Comparison of ENCODE assay signal across 1 cellular context in genomic region chr6:37488464-37488863, GRCh38.
TF ChIP-seq lines count a peak whose summit lies in the region.

No MANE protein-coding gene starts in this region.

TF ChIP-seq in IMR-90, 13 proteins besides CTCF, POLR2A, EP300 and RAD21:
- TF ChIP-seq CHD1 (IDR thresholded peaks at IDR 0.05; ENCODE audit: low read depth, low read length): no peak
- TF ChIP-seq USF2 (IDR thresholded peaks at IDR 0.05; ENCODE audit: low read depth, low read length): no peak
- no peak for TF ChIP-seq MXI1 (IDR thresholded peaks at IDR 0.05; ENCODE audit: borderline replicate concordance, low read depth, low read length)
- no peak for TF ChIP-seq FOS (IDR thresholded peaks at IDR 0.05; ENCODE audit: low read depth, low read length)
- no peak for TF ChIP-seq RCOR1 (IDR thresholded peaks at IDR 0.05; ENCODE audit: insufficient replicate concordance, low read length)
- TF ChIP-seq MAFK (IDR thresholded peaks at IDR 0.05; ENCODE audit: low read depth, low read length): no peak
